Comparison of ENCODE assay signal across 17 cellular contexts in genomic region chr13:28573595-28574373, GRCh38.
A peak's percentile ranks its signal among the peaks of the same experiment; 100 is the strongest.
DNase-seq lines count a peak whose midpoint lies in the region; ATAC-seq, FAIRE-seq and TF ChIP-seq lines count a peak whose summit lies in the region.
"Had no signal": no experiment of that assay in that cellular context is flagged by ENCODE, and none has a peak within 500 bp of the region (broad histone marks: within the 10 kb centered on the region; RNA-seq: fewer than 3 reads in every experiment).

No MANE protein-coding gene starts in this region.

- no peaks in the 10 kb centered on the region for H3K9me3 ChIP-seq in right lobe of liver
- no peaks in the 10 kb centered on the region for H3K9me3 ChIP-seq in HepG2 (ENCODE audit: low read length)
- H3K9me3 ChIP-seq in RWPE2 (ENCODE audit: severe bottlenecking): no peaks in the 10 kb centered on the region
- H3K9me3 ChIP-seq in CD8-positive, alpha-beta T cell (ENCODE audit: low read length): no peaks in the 10 kb centered on the region
- H3K9me3 ChIP-seq in vagina: no peaks in the 10 kb centered on the region
- H3K9me3 ChIP-seq: tibial nerve had no signal

- 82% methylated on average over 10 of the region's 11 CpGs for WGBS in right lobe of liver (ENCODE audit: insufficient coverage, low coverage, low lambda C conversion rate, missing lambda C conversion rate)
- WGBS in HepG2 (ENCODE audit: low lambda C conversion rate): 53% methylated on average over 11 of the region's 11 CpGs

- DNase-seq in right lobe of liver: no peak
- DNase-seq in HepG2 (ENCODE audit: low spot score): no peak
- no peak for DNase-seq in RWPE2 (ENCODE audit: low spot score)
- no peak for DNase-seq in foreskin keratinocyte
- no peak for DNase-seq in GM19240 (ENCODE audit: insufficient read length, low spot score)
- DNase-seq in CD8-positive, alpha-beta T cell: no peak
- no peak for DNase-seq in vagina (ENCODE audit: extremely low spot score in 2 of 2)
- DNase-seq: COR-L47, KG1, NCI-H1105 treated with DMSO at 0.1 percent for 48 hours, NCI-H2107, NCI-H524 treated with DMSO at 0.1 percent for 48 hours had no signal

- H3K27me3 Mint-ChIP-seq in CD8-positive, alpha-beta T cell (ENCODE audit: low read depth): no peaks in the 10 kb centered on the region

- no peak for FAIRE-seq in HepG2 (lab: Jason Lieb, UNC)
- FAIRE-seq: frontal cortex had no signal

- H2AFZ ChIP-seq in HepG2 (ENCODE audit: low read length): no peak overlapping the region

- no peaks in the 10 kb centered on the region for H3K4me1 Mint-ChIP-seq in CD8-positive, alpha-beta T cell (ENCODE audit: low read depth)

- no TSS peak for BruUV-seq in HepG2 (replicated peaks; lab: Mats Ljungman, UMichigan)

- no peaks in the 10 kb centered on the region for H4K20me1 ChIP-seq in HepG2 (ENCODE audit: insufficient read depth, low read length)

- H3K4me2 ChIP-seq in HepG2 (ENCODE audit: low read depth, low read length): no peak overlapping the region

- H3K27ac Mint-ChIP-seq in CD8-positive, alpha-beta T cell: no peak overlapping the region

- TF ChIP-seq EP300 in HepG2 (IDR thresholded peaks at IDR 0.05; ENCODE audit: low read depth in 2 of 2, low read length in 2 of 2) (no peak), HepG2 (CRISPR knock-in tag; IDR thresholded peaks at IDR 0.05; ENCODE audit: borderline replicate concordance) (no peak)

- ATAC-seq in right lobe of liver: peak in 3 of 4 donors; percentile 20 to 52 (median 30)
- ATAC-seq in HepG2: no peak
- ATAC-seq in RWPE2 (ENCODE audit: low read depth): no peak
- ATAC-seq in foreskin keratinocyte: no peak
- no peak for ATAC-seq in GM19324 (IDR thresholded peaks at IDR 0.05; ENCODE audit: low FRiP score, unreplicated experiment)
- ATAC-seq in CD8-positive, alpha-beta T cell: no peak
- ATAC-seq: sciatic nerve had no signal

- H3K27me3 ChIP-seq in right lobe of liver (no peaks in the 10 kb centered on the region), HepG2 (ENCODE audit: control insufficient read depth in 1 of 2, insufficient read depth in 2 of 2, low read length in 2 of 2) (0 out of 5 replicates have a peak, but pooled peaks cover 0 to 1% of the 10 kb centered on the region in 2 experiments), RWPE2 (ENCODE audit: insufficient read depth, poor library complexity, severe bottlenecking) (no peaks in the 10 kb centered on the region), foreskin keratinocyte (no peaks in the 10 kb centered on the region), vagina (no peaks in the 10 kb centered on the region)
- no peaks in the 10 kb centered on the region for H3K27me3 ChIP-seq in CD8-positive, alpha-beta T cell (ENCODE audit: insufficient read depth, low read length)
- H3K27me3 ChIP-seq: tibial nerve had no signal

- H3K79me2 ChIP-seq in HepG2 (ENCODE audit: insufficient read depth, low read length): no peaks in the 10 kb centered on the region

- no peak for TF ChIP-seq RAD21 in HepG2 (CRISPR knock-in tag; IDR thresholded peaks at IDR 0.05)

- H3K27ac ChIP-seq in right lobe of liver (peak overlapping the region in 2 of 3 donors; percentile 15 to 26), HepG2 (ENCODE audit: extremely low read length, insufficient read depth, low read length) (no peak overlapping the region), RWPE2 (ENCODE audit: poor library complexity, severe bottlenecking) (peak overlapping the region; percentile 41), foreskin keratinocyte (peak overlapping the region; percentile 64), vagina (no peak overlapping the region)
- no peak overlapping the region for H3K27ac ChIP-seq in CD8-positive, alpha-beta T cell (ENCODE audit: low read depth, low read length)
- H3K27ac ChIP-seq: SK-N-MC, tibial nerve had no signal

- H3K4me1 ChIP-seq in right lobe of liver: no peaks in the 10 kb centered on the region
- no peaks in the 10 kb centered on the region for H3K4me1 ChIP-seq in HepG2 (ENCODE audit: insufficient read depth, low read length)
- no peaks in the 10 kb centered on the region for H3K4me1 ChIP-seq in RWPE2 (ENCODE audit: insufficient read depth, poor library complexity, severe bottlenecking)
- no peaks in the 10 kb centered on the region for H3K4me1 ChIP-seq in foreskin keratinocyte
- no peaks in the 10 kb centered on the region for H3K4me1 ChIP-seq in CD8-positive, alpha-beta T cell (ENCODE audit: insufficient read depth, low read length)
- H3K4me1 ChIP-seq in vagina: no peaks in the 10 kb centered on the region
- H3K4me1 ChIP-seq: tibial nerve had no signal

- H3K9ac ChIP-seq in HepG2 (ENCODE audit: insufficient read depth, low read depth, low read length): no peak overlapping the region

- no peaks in the 10 kb centered on the region for H3K36me3 ChIP-seq in right lobe of liver
- no peaks in the 10 kb centered on the region for H3K36me3 ChIP-seq in HepG2 (replicated peaks in 1 of 2; ENCODE audit: control insufficient read depth in 1 of 2, insufficient read depth in 2 of 2, low read length in 2 of 2)
- no peaks in the 10 kb centered on the region for H3K36me3 ChIP-seq in RWPE2 (ENCODE audit: low read depth)
- H3K36me3 ChIP-seq in CD8-positive, alpha-beta T cell (ENCODE audit: insufficient read depth, low read length): no peaks in the 10 kb centered on the region
- H3K36me3 ChIP-seq in vagina: no peaks in the 10 kb centered on the region
- H3K36me3 ChIP-seq: tibial nerve had no signal

- TF ChIP-seq POLR2A in right lobe of liver (IDR thresholded peaks at IDR 0.05) (no peak), HepG2 (IDR thresholded peaks at IDR 0.05; ENCODE audit: insufficient read depth in 1 of 2, low read depth in 2 of 2, low read length in 2 of 2) (no peak), vagina (IDR thresholded peaks at IDR 0.05) (no peak)

- intact Hi-C loops in right lobe of liver (cut with DNase I): no loop called here
- intact Hi-C loops in HepG2 (cut with micrococcal nuclease; ENCODE audit: unreplicated experiment): no loop called here
- intact Hi-C loops in CD8-positive, alpha-beta T cell (cut with DNase I, micrococcal nuclease): no loop called here
- intact Hi-C loops in vagina (cut with DNase I): no loop called here

- H3K4me3 Mint-ChIP-seq in CD8-positive, alpha-beta T cell: no peak overlapping the region

- no peaks in the 10 kb centered on the region for H3K9me3 Mint-ChIP-seq in CD8-positive, alpha-beta T cell

- POLR2A ChIA-PET in HepG2 (lab: Yijun Ruan, JAX): no interaction called here
- POLR2A ChIA-PET in CD8-positive, alpha-beta T cell (lab: Charles Lee): no interaction called here

- in situ Hi-C loops in HepG2 (cut with HindIII; ENCODE audit: extremely low pct_ligation_motif_present, low pct_unique_long_range_greater_than_20kb): no loop called here

- H3K4me3 ChIP-seq in right lobe of liver (no peak overlapping the region), HepG2 (replicated peaks in 1 of 3; ENCODE audit: insufficient read depth in 1 of 3, low read depth in 2 of 3, low read length in 3 of 3) (no peak overlapping the region), RWPE2 (ENCODE audit: severe bottlenecking) (no peak overlapping the region), vagina (no peak overlapping the region)
- H3K4me3 ChIP-seq in CD8-positive, alpha-beta T cell (ENCODE audit: low read depth, low read length): no peak overlapping the region
- H3K4me3 ChIP-seq: SK-N-MC, tibial nerve had no signal

- H3K36me3 Mint-ChIP-seq in CD8-positive, alpha-beta T cell: no peaks in the 10 kb centered on the region

- CTCF ChIA-PET in HepG2 (lab: Yijun Ruan, JAX; ENCODE audit: low intra/inter-chr PET ratio, low total read pairs): no interaction called here
- CTCF ChIA-PET in CD8-positive, alpha-beta T cell (lab: Charles Lee): no interaction called here

- TF ChIP-seq CTCF in right lobe of liver (IDR thresholded peaks at IDR 0.05) (no peak), HepG2 (CRISPR knock-in tag; IDR thresholded peaks at IDR 0.05) (no peak), RWPE2 (IDR thresholded peaks at IDR 0.05; ENCODE audit: poor library complexity, severe bottlenecking) (no peak), foreskin keratinocyte (conservative IDR thresholded peaks at IDR 0.05) (no peak), vagina (IDR thresholded peaks at IDR 0.05) (no peak)
- no peak for TF ChIP-seq CTCF in CD8-positive, alpha-beta T cell (IDR thresholded peaks at IDR 0.05)

TF ChIP-seq in HepG2, 621 proteins besides CTCF, POLR2A, EP300 and RAD21 (continues in another document):
- TF ChIP-seq CAMTA2 (CRISPR knock-in tag; IDR thresholded peaks at IDR 0.05; ENCODE audit: borderline replicate concordance) (no peak), PLSCR1 (CRISPR knock-in tag; IDR thresholded peaks at IDR 0.05; ENCODE audit: borderline replicate concordance) (no peak), JUNB (CRISPR knock-in tag; IDR thresholded peaks at IDR 0.05; ENCODE audit: borderline replicate concordance) (no peak), NBN (conservative IDR thresholded peaks at IDR 0.05) (no peak), FOXO1 (CRISPR knock-in tag; IDR thresholded peaks at IDR 0.05) (no peak), ZNF124 (CRISPR knock-in tag; IDR thresholded peaks at IDR 0.05) (no peak), TAF1 (CRISPR knock-in tag; IDR thresholded peaks at IDR 0.05) (no peak), ZNF34 (CRISPR knock-in tag; IDR thresholded peaks at IDR 0.05; ENCODE audit: borderline replicate concordance) (no peak), POLR2G (IDR thresholded peaks at IDR 0.05; ENCODE audit: low read depth, low read length) (no peak)
- TF ChIP-seq, protein P1, sequence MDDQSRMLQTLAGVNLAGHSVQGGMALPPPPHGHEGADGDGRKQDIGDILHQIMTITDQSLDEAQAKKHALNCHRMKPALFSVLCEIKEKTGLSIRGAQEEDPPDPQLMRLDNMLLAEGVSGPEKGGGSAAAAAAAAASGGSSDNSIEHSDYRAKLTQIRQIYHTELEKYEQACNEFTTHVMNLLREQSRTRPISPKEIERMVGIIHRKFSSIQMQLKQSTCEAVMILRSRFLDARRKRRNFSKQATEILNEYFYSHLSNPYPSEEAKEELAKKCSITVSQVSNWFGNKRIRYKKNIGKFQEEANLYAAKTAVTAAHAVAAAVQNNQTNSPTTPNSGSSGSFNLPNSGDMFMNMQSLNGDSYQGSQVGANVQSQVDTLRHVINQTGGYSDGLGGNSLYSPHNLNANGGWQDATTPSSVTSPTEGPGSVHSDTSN (CRISPR knock-in tag; IDR thresholded peaks at IDR 0.05; ENCODE audit: borderline replicate concordance): no peak

Comparison
In these comparisons a context has a peak if more than half of its experiments do, and no peak if none do; other contexts are left out.
1. ATAC-seq: peak in right lobe of liver (3 of 4); none in HepG2 (single experiment), RWPE2 (single experiment), foreskin keratinocyte (single experiment), GM19324 (single experiment) and CD8-positive, alpha-beta T cell (single experiment).
2. H3K27ac ChIP-seq: peak in right lobe of liver (2 of 3), RWPE2 (single experiment) and foreskin keratinocyte (single experiment); none in HepG2 (single experiment), CD8-positive, alpha-beta T cell (single experiment) and vagina (single experiment).